In genomic region chr3:54307616-54308180, GRCh38 we compare ENCODE assay signal across 22 cellular contexts.
"Had no signal": no experiment of that assay in that cellular context is flagged by ENCODE, and none has a peak within 500 bp of the region (broad histone marks: within the 10 kb centered on the region; RNA-seq: fewer than 3 reads in every experiment).

No MANE protein-coding gene starts in this region.

- DNase-seq: activated B cell treated with CpG ODN at 0.5 μM for 24 hours; activated CD4-positive, alpha-beta T cell treated with anti-CD3 and anti-CD28 coated beads for 36 hours; activated CD4-positive, alpha-beta T cell treated with anti-CD3 and anti-CD28 coated beads, Interleukin-2, amount 50 U/mL, for 4 hours; activated CD8-positive, alpha-beta memory T cell treated with anti-CD3 and anti-CD28 coated beads for 24 hours; activated CD8-positive, alpha-beta memory T cell treated with anti-CD3 and anti-CD28 coated beads, Interleukin-2, amount 50 U/mL, for 4 hours; activated naive CD4-positive, alpha-beta T cell; activated T-cell treated with anti-CD3 and anti-CD28 coated beads, Interleukin-2, amount 50 U/mL, for 4 hours; adrenal gland; cerebellar nuclear complex; hippocampal formation; left ventricle myocardium inferior; naive thymus-derived CD8-positive, alpha-beta T cell; sigmoid colon; stimulated activated CD4-positive, alpha-beta T cell treated with anti-CD3 and anti-CD28 coated beads, Interleukin-15, amount 100 ng/mL, for 24 hours; stomach had no signal

- ATAC-seq: activated CD4-positive, alpha-beta T cell treated with anti-CD3 and anti-CD28 coated beads for 36 hours; activated T-cell treated with anti-CD3 and anti-CD28 coated beads, Interleukin-2, amount 50 U/mL, for 4 hours; naive thymus-derived CD8-positive, alpha-beta T cell; stimulated activated memory B cell treated with anti-CD40 and anti-IgM and Interleukin-4, amounts not matched to agents 10 μg/mL and 1 μg/mL and 100 μg/mL, for 72 hours had no signal

- H3K4me3 ChIP-seq: adrenal gland, ascending aorta, coronary artery, esophagus muscularis mucosa, left ventricle myocardium inferior, sigmoid colon, smooth muscle cell, stomach, suprapubic skin, tibial nerve had no signal
